Comparison of ENCODE assay signal across 7 cellular contexts in genomic region chr18:37270046-37270665, GRCh38.
DNase-seq lines count a peak whose midpoint lies in the region; ATAC-seq and TF ChIP-seq lines count a peak whose summit lies in the region.

No MANE protein-coding gene starts in this region.

- H3K27ac ChIP-seq in HL-60 (replicated peaks): no peak overlapping the region
- H3K27ac ChIP-seq in Peyer's patch: no peak overlapping the region

- H3K9me3 ChIP-seq in Peyer's patch: peaks cover 0 to 3% (median 0%) of the 10 kb centered on the region in 4 donors

- H3K27me3 Mint-ChIP-seq in progenitor cell of endocrine pancreas: peaks cover 11% of the 10 kb centered on the region
- peaks cover 13 to 27% of the 10 kb centered on the region in 2 donors for H3K27me3 Mint-ChIP-seq in stimulated activated naive B cell treated with anti-CD40 and anti-IgM and Interleukin-4, amounts not matched to agents 10 μg/mL and 1 μg/mL and 100 μg/mL, for 72 hours

- TF ChIP-seq CTCF in HL-60 (IDR thresholded peaks at IDR 0.05; ENCODE audit: insufficient read depth, low read length) (no peak), progenitor cell of endocrine pancreas (IDR thresholded peaks at IDR 0.05; ENCODE audit: unreplicated experiment) (no peak), Peyer's patch (IDR thresholded peaks at IDR 0.05) (no peak)

- no peak overlapping the region for H3K27ac Mint-ChIP-seq in progenitor cell of endocrine pancreas
- no peak overlapping the region for H3K27ac Mint-ChIP-seq in stimulated activated naive B cell treated with anti-CD40 and anti-IgM and Interleukin-4, amounts not matched to agents 10 μg/mL and 1 μg/mL and 100 μg/mL, for 72 hours

- no peaks in the 10 kb centered on the region for H3K4me1 ChIP-seq in Peyer's patch

- peak; percentile 55 for ATAC-seq in esophagus mucosa
- no peak for ATAC-seq in stimulated activated naive B cell treated with anti-CD40 and anti-IgM and Interleukin-4, amounts not matched to agents 10 μg/mL and 1 μg/mL and 100 μg/mL, for 72 hours (replicated peaks)

- no peaks in the 10 kb centered on the region for H3K36me3 Mint-ChIP-seq in progenitor cell of endocrine pancreas (ENCODE audit: insufficient read depth)
- H3K36me3 Mint-ChIP-seq in stimulated activated naive B cell treated with anti-CD40 and anti-IgM and Interleukin-4, amounts not matched to agents 10 μg/mL and 1 μg/mL and 100 μg/mL, for 72 hours: no peaks in the 10 kb centered on the region

- H3K9me3 Mint-ChIP-seq in progenitor cell of endocrine pancreas (ENCODE audit: low read depth): no peaks in the 10 kb centered on the region
- H3K9me3 Mint-ChIP-seq in stimulated activated naive B cell treated with anti-CD40 and anti-IgM and Interleukin-4, amounts not matched to agents 10 μg/mL and 1 μg/mL and 100 μg/mL, for 72 hours: peaks cover 0 to 5% of the 10 kb centered on the region in 2 donors

- no peak for TF ChIP-seq POLR2A in Peyer's patch (IDR thresholded peaks at IDR 0.05)

- no peaks in the 10 kb centered on the region for H3K36me3 ChIP-seq in Peyer's patch

- peaks cover 16% of the 10 kb centered on the region for H3K27me3 ChIP-seq in HL-60 (ENCODE audit: insufficient read depth, poor library complexity, severe bottlenecking)
- H3K27me3 ChIP-seq in Peyer's patch: no peaks in the 10 kb centered on the region

- no peak overlapping the region for H3K4me3 ChIP-seq in HL-60 (replicated peaks; ENCODE audit: insufficient read depth, low read length)
- H3K4me3 ChIP-seq in Peyer's patch: no peak overlapping the region

- DNase-seq in HL-60 (ENCODE audit: low read depth in 1 of 2, low spot score in 1 of 2) (peak; percentile 20 to 28), RPMI7951 (ENCODE audit: low read depth) (peak; percentile 29), progenitor cell of endocrine pancreas (ENCODE audit: low spot score, unreplicated experiment) (peak; percentile 60), cerebellar cortex (ENCODE audit: low spot score) (no peak), Peyer's patch (no peak)
- no peak for DNase-seq in stimulated activated naive B cell treated with anti-CD40 and anti-IgM and Interleukin-4, amounts not matched to agents 10 μg/mL and 1 μg/mL and 100 μg/mL, for 72 hours

- H3K4me1 Mint-ChIP-seq in progenitor cell of endocrine pancreas (ENCODE audit: low read depth): no peaks in the 10 kb centered on the region
- no peaks in the 10 kb centered on the region for H3K4me1 Mint-ChIP-seq in stimulated activated naive B cell treated with anti-CD40 and anti-IgM and Interleukin-4, amounts not matched to agents 10 μg/mL and 1 μg/mL and 100 μg/mL, for 72 hours

- no peak overlapping the region for H3K4me3 Mint-ChIP-seq in progenitor cell of endocrine pancreas (ENCODE audit: low read depth)
- no peak overlapping the region for H3K4me3 Mint-ChIP-seq in stimulated activated naive B cell treated with anti-CD40 and anti-IgM and Interleukin-4, amounts not matched to agents 10 μg/mL and 1 μg/mL and 100 μg/mL, for 72 hours

Comparison
In these comparisons a context has a peak if more than half of its experiments do, and no peak if none do; other contexts are left out.
1. DNase-seq: peak in HL-60 (2 of 2), RPMI7951 (single experiment) and progenitor cell of endocrine pancreas (single experiment); none in cerebellar cortex (single experiment), stimulated activated naive B cell treated with anti-CD40 and anti-IgM and Interleukin-4, amounts not matched to agents 10 μg/mL and 1 μg/mL and 100 μg/mL, for 72 hours (single experiment) and Peyer's patch (0 of 3).